In the genomic region with DNA sequence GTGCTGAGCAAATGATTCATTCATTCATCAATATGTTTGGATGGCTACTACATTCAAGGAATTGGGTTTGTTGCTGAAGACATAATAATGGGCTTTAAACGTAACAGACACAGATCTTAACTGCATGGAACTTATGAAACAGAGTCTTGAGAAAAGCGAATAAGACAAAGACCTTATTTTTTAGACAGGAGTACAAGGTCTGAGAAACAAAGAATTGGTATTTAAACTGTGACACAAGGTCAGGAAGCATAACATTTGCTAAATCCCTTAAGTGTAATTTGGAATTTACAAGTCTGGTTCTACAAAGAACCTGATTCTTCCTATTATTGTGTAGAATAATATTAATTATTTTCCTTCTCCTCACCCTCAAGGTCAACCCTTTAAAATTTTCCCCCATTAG, we compare ENCODE assay signal across 22 cellular contexts.
"Had no signal": no experiment of that assay in that cellular context is flagged by ENCODE, and none has a peak within 500 bp of the region (broad histone marks: within the 10 kb centered on the region; RNA-seq: fewer than 3 reads in every experiment).

No MANE protein-coding gene starts in this region.

- H3K36me3 Mint-ChIP-seq: mesothelial cell of epicardium; naive B cell; natural killer cell; stimulated activated memory B cell treated with anti-CD40 and anti-IgM and Interleukin-4, amounts not matched to agents 10 μg/mL and 1 μg/mL and 100 μg/mL, for 72 hours; type B pancreatic cell had no signal

- H3K4me1 Mint-ChIP-seq: naive B cell; natural killer cell; stimulated activated memory B cell treated with anti-CD40 and anti-IgM and Interleukin-4, amounts not matched to agents 10 μg/mL and 1 μg/mL and 100 μg/mL, for 72 hours; stimulated activated naive CD8-positive, alpha-beta T cell treated with anti-CD3 and anti-CD28 coated beads, Interleukin-15, amount 100 ng/mL, for 72 hours had no signal

- H3K9me3 Mint-ChIP-seq: mesothelial cell of epicardium; stimulated activated memory B cell treated with anti-CD40 and anti-IgM and Interleukin-4, amounts not matched to agents 10 μg/mL and 1 μg/mL and 100 μg/mL, for 72 hours; type B pancreatic cell had no signal

- DNase-seq: islet precursor cell; left ventricle myocardium inferior; mesendoderm; naive B cell; natural killer cell; ovary; right cardiac atrium; sigmoid colon; small intestine; spleen; stimulated activated CD4-positive, alpha-beta T cell treated with anti-CD3 and anti-CD28 coated beads, Interleukin-1b, Interleukin-23, amount 100 ng/mL, for 48 hours; stimulated activated CD4-positive, alpha-beta T cell treated with anti-CD3 and anti-CD28 coated beads, Interleukin-2, amount 100 ng/mL, for 48 hours; stimulated activated CD4-positive, alpha-beta T cell treated with anti-CD3 and anti-CD28 coated beads, Interleukin-4, amount 100 ng/mL, for 4 hours; stimulated activated CD8-positive, alpha-beta memory T cell treated with anti-CD3 and anti-CD28 coated beads, Interleukin-4, amount 100 ng/mL, for 48 hours; stimulated activated naive CD4-positive, alpha-beta T cell treated with Interleukin-2 at 50 U/mL for 16 hours; stimulated activated naive CD8-positive, alpha-beta T cell treated with anti-CD3 and anti-CD28 coated beads, Interleukin-15, amount 100 ng/mL, for 72 hours; substantia nigra; uterus had no signal

- ATAC-seq: natural killer cell; right cardiac atrium; stimulated activated memory B cell treated with anti-CD40 and anti-IgM and Interleukin-4, amounts not matched to agents 10 μg/mL and 1 μg/mL and 100 μg/mL, for 72 hours; stimulated activated naive CD8-positive, alpha-beta T cell treated with anti-CD3 and anti-CD28 coated beads, Interleukin-15, amount 100 ng/mL, for 72 hours had no signal

- H3K27ac Mint-ChIP-seq: mesothelial cell of epicardium; naive B cell; natural killer cell; progenitor cell of endocrine pancreas; stimulated activated memory B cell treated with anti-CD40 and anti-IgM and Interleukin-4, amounts not matched to agents 10 μg/mL and 1 μg/mL and 100 μg/mL, for 72 hours; stimulated activated naive CD8-positive, alpha-beta T cell treated with anti-CD3 and anti-CD28 coated beads, Interleukin-15, amount 100 ng/mL, for 72 hours; type B pancreatic cell had no signal

- H3K4me3 Mint-ChIP-seq: mesothelial cell of epicardium; naive B cell; natural killer cell; stimulated activated memory B cell treated with anti-CD40 and anti-IgM and Interleukin-4, amounts not matched to agents 10 μg/mL and 1 μg/mL and 100 μg/mL, for 72 hours; stimulated activated naive CD8-positive, alpha-beta T cell treated with anti-CD3 and anti-CD28 coated beads, Interleukin-15, amount 100 ng/mL, for 72 hours; type B pancreatic cell had no signal

- H3K27me3 Mint-ChIP-seq: naive B cell; progenitor cell of endocrine pancreas; stimulated activated memory B cell treated with anti-CD40 and anti-IgM and Interleukin-4, amounts not matched to agents 10 μg/mL and 1 μg/mL and 100 μg/mL, for 72 hours; stimulated activated naive CD8-positive, alpha-beta T cell treated with anti-CD3 and anti-CD28 coated beads, Interleukin-15, amount 100 ng/mL, for 72 hours; type B pancreatic cell had no signal
